1 cellular context compared by ENCODE assay signal in genomic region chr16:84509032-84509950, GRCh38.
TF ChIP-seq lines count a peak whose summit lies in the region.

No MANE protein-coding gene starts in this region.

TF ChIP-seq in IMR-90, 13 proteins besides CTCF, POLR2A, EP300 and RAD21:
- TF ChIP-seq RCOR1 (IDR thresholded peaks at IDR 0.05; ENCODE audit: insufficient replicate concordance, low read length) (no peak), MAFK (IDR thresholded peaks at IDR 0.05; ENCODE audit: low read depth, low read length) (no peak), MAZ (IDR thresholded peaks at IDR 0.05; ENCODE audit: borderline replicate concordance, low read depth, low read length) (no peak), BHLHE40 (IDR thresholded peaks at IDR 0.05; ENCODE audit: low read depth, low read length) (no peak), USF2 (IDR thresholded peaks at IDR 0.05; ENCODE audit: low read depth, low read length) (no peak), FOS (IDR thresholded peaks at IDR 0.05; ENCODE audit: low read depth, low read length) (no peak), SMC3 (IDR thresholded peaks at IDR 0.05; ENCODE audit: low read depth, low read length) (no peak), NFE2L2 (IDR thresholded peaks at IDR 0.05; ENCODE audit: low read depth, low read length) (no peak), CHD1 (IDR thresholded peaks at IDR 0.05; ENCODE audit: low read depth, low read length) (no peak), MXI1 (IDR thresholded peaks at IDR 0.05; ENCODE audit: borderline replicate concordance, low read depth, low read length) (no peak), RFX5 (IDR thresholded peaks at IDR 0.05; ENCODE audit: low read depth, low read length) (no peak), CEBPB (IDR thresholded peaks at IDR 0.05; ENCODE audit: low read depth, low read length) (no peak)
- TF ChIP-seq, protein P1, sequence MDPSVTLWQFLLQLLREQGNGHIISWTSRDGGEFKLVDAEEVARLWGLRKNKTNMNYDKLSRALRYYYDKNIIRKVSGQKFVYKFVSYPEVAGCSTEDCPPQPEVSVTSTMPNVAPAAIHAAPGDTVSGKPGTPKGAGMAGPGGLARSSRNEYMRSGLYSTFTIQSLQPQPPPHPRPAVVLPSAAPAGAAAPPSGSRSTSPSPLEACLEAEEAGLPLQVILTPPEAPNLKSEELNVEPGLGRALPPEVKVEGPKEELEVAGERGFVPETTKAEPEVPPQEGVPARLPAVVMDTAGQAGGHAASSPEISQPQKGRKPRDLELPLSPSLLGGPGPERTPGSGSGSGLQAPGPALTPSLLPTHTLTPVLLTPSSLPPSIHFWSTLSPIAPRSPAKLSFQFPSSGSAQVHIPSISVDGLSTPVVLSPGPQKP (IDR thresholded peaks at IDR 0.05; ENCODE audit: borderline replicate concordance, low read depth, low read length): no peak
